Comparison of ENCODE assay signal across 2 cellular contexts in the genomic region with DNA sequence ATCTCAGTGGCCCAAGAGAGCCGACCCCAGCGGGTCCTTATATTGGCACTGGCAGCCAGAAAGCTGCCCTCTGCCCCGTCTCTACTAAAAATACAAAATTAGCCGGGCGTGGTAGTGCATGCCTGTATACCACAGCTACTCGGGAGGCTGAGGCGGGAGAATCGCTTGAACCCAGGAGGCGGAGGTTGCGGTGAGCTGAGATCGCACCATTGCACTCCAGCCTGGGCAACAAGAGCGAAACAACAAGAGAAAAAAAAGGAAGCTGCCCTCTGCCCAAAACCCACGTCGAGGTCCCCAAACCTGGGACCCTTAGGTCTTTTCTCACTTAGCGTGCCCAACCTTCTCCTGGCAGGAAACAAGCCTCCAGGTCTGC. TPM values are rescaled to one million over a fixed set of nuclear protein-coding genes. Genes with fewer than 3 reads are reported as not detected.
A peak's percentile ranks its signal among the peaks of the same experiment; 100 is the strongest.
DNase-seq lines count a peak whose midpoint lies in the region; ATAC-seq, FAIRE-seq and TF ChIP-seq lines count a peak whose summit lies in the region.
"Not testable (repeated sequence)": the region's sequence is repeated elsewhere in the genome, so short reads cannot be mapped to it uniquely, and the experiment has no call there.

No MANE protein-coding gene starts in this region.

- H3K9me1 ChIP-seq in K562 (ENCODE audit: control insufficient read depth, insufficient read depth, low read length): not testable (repeated sequence)

- H3K4me3 ChIP-seq in K562: peak overlapping the region; percentile 59

- peaks cover 27 to 29% of the 10 kb centered on the region in 2 experiments for H3K4me1 ChIP-seq in K562 (replicated peaks in 1 of 2; ENCODE audit: control insufficient read depth in 2 of 2, insufficient read depth in 2 of 2, low read length in 2 of 2)

- H3K27me3 ChIP-seq in K562 (ENCODE audit: control insufficient read depth in 2 of 2, insufficient read depth in 2 of 2, low read length in 2 of 2): not testable (repeated sequence)

- peak overlapping the region; percentile 86 for H3K4me2 ChIP-seq in K562 (ENCODE audit: insufficient read depth, low read length)

- POLR2A ChIA-PET in K562 (lab: Yijun Ruan, JAX): interaction anchor here (1.1 to 2.1 kb wide), 6 partner anchors 8 to 26 kb away, joined by 3 to 9 read pairs (median 7); no protein-coding TSS in a partner anchor

- peak overlapping the region; percentile 72 to 96 for H3K9ac ChIP-seq in K562 (ENCODE audit: insufficient read depth in 1 of 2, low read depth in 2 of 2, low read length in 2 of 2)

- H3K36me3 ChIP-seq in K562 (ENCODE audit: control insufficient read depth, insufficient read depth, low read length): peaks cover 48% of the 10 kb centered on the region

- not testable (repeated sequence) for DNase-seq in K562 (ENCODE audit: extremely low read depth in 1 of 4, low spot score in 3 of 4)
- DNase-seq in substantia nigra (lab: John Stamatoyannopoulos, UW): peak in 1 of 49 donors; percentile 7

- peak overlapping the region; percentile 96 for H2AFZ ChIP-seq in K562 (ENCODE audit: low read depth, low read length)

- not testable (repeated sequence) for H3K9me3 ChIP-seq in K562 (replicated peaks; ENCODE audit: control insufficient read depth, insufficient read depth, low read depth, low read length)

- TF ChIP-seq EP300 in K562 (IDR thresholded peaks at IDR 0.05; ENCODE audit: low read length): not testable (repeated sequence)

- in situ Hi-C loops in K562 (cut with MboI): not testable (repeated sequence)

- H3K27ac ChIP-seq in K562 (ENCODE audit: extremely low read depth, low read depth, low read length): not testable (repeated sequence)
- H3K27ac ChIP-seq in substantia nigra (ENCODE audit: low read depth, low read length, poor library complexity, severe bottlenecking): peak overlapping the region; percentile 87

- CTCF ChIA-PET in K562 (lab: Yijun Ruan, JAX; ENCODE audit: low intra/inter-chr PET ratio): not testable (repeated sequence)

- H3K79me2 ChIP-seq in K562 (ENCODE audit: control insufficient read depth, insufficient read depth, low read length): peaks cover 29% of the 10 kb centered on the region

- not testable (repeated sequence) for H4K20me1 ChIP-seq in K562 (replicated peaks; ENCODE audit: control insufficient read depth, insufficient read depth, low read length)

- ATAC-seq in K562: not testable (repeated sequence)

- WGBS in K562 (ENCODE audit: insufficient coverage, low coverage, missing lambda C conversion rate): 57% methylated on average over 15 of the region's 15 CpGs

- not testable (repeated sequence) for BruUV-seq in K562 (replicated peaks; lab: Mats Ljungman, UMichigan)

- TF ChIP-seq RAD21 in K562 (CRISPR knock-in tag; conservative IDR thresholded peaks at IDR 0.05 in 1 of 2, IDR thresholded peaks at IDR 0.05 in 1 of 2): not testable (repeated sequence)

- not testable (repeated sequence) for FAIRE-seq in K562 (lab: Jason Lieb, UNC)

- not testable (repeated sequence) for TF ChIP-seq POLR2A in K562 (conservative IDR thresholded peaks at IDR 0.05)

- intact Hi-C loops in K562 (cut with micrococcal nuclease): not testable (repeated sequence)

- not testable (repeated sequence) for TF ChIP-seq CTCF in K562 (IDR thresholded peaks at IDR 0.05 in 2 of 3, conservative IDR thresholded peaks at IDR 0.05 in 1 of 3; ENCODE audit: insufficient read depth in 2 of 3, low read depth in 1 of 3, low read length in 3 of 3)

RNA-seq across cellular contexts. Expression of a gene that starts 0.9 kb away (rescaled TPM):
- total RNA-seq in K562 (2011; cell fraction: chromatin; rRNA removed; ENCODE audit: low replicate concordance): 133 and 253 TPM in 2 replicates
- 236 and 238 TPM in 2 replicates for total RNA-seq in K562 (2011; cell fraction: nucleolus; rRNA removed)
- total RNA-seq in K562 (2011; cell fraction: nucleoplasm; rRNA removed): 199 TPM in 2 replicates
- total RNA-seq in K562 (2014; rRNA removed) (233 TPM in 2 replicates), K562 (2014; rRNA removed; fragmentation: Illumina TruSeq; extraction: Trizol) (126 and 155 TPM in 2 replicates), K562 (2015; rRNA removed; fragmentation: Illumina TruSeq; extraction: Trizol) (178 and 183 TPM in 2 replicates), K562 (2021) (169 and 186 TPM in 2 replicates)
- polyA plus RNA-seq in K562 (2011; rRNA removed) (189 and 198 TPM in 2 replicates), K562 (2014; fragmentation: Illumina TruSeq; extraction: Trizol) (265 and 322 TPM in 2 replicates), K562 (2014; fragmentation: Nextera tagmentation; extraction: Ambion mirVana) (100 to 1,000 TPM; 392 to 441 TPM), K562 (2014; rRNA removed) (381 and 422 TPM in 2 replicates)
- polyA plus RNA-seq in K562 (2011; cell fraction: cytosol; rRNA removed): 214 and 232 TPM in 2 replicates
- 383 and 452 TPM in 2 replicates for polyA plus RNA-seq in K562 (2011; cell fraction: nucleus; rRNA removed)
- polyA plus RNA-seq in K562 (2012): 231 and 267 TPM in 2 replicates
- polyA minus RNA-seq in K562 (2011; rRNA and poly(A)+ RNA removed): 86.7 and 96.7 TPM in 2 replicates
- 67.2 and 68.9 TPM in 2 replicates for polyA minus RNA-seq in K562 (2011; cell fraction: cytosol; rRNA and poly(A)+ RNA removed)
- polyA minus RNA-seq in K562 (2011; cell fraction: nucleus; rRNA and poly(A)+ RNA removed): 53.6 and 82.6 TPM in 2 replicates

RNA-seq across cellular contexts. Expression of a gene that starts 20.6 kb away (rescaled TPM):
- 0.39 and 0.83 TPM in 2 replicates for total RNA-seq in K562 (2011; cell fraction: chromatin; rRNA removed; ENCODE audit: low replicate concordance)
- total RNA-seq in K562 (2011; cell fraction: nucleolus; rRNA removed): 0.33 and 1.1 TPM in 2 replicates
- 0.99 and 1.8 TPM in 2 replicates for total RNA-seq in K562 (2011; cell fraction: nucleoplasm; rRNA removed)
- total RNA-seq in K562 (2014; rRNA removed): 0.27 and 0.78 TPM in 2 replicates
- total RNA-seq in K562 (2014; rRNA removed; fragmentation: Illumina TruSeq; extraction: Trizol): 0.87 and 1.1 TPM in 2 replicates
- total RNA-seq in K562 (2015; rRNA removed; fragmentation: Illumina TruSeq; extraction: Trizol): 0.29 and 0.75 TPM in 2 replicates
- total RNA-seq in K562 (2021): 0.81 and 1.5 TPM in 2 replicates
- polyA plus RNA-seq in K562 (2011; rRNA removed): 0.20 and 0.31 TPM in 2 replicates
- 0.09 and 0.16 TPM in 2 replicates for polyA plus RNA-seq in K562 (2011; cell fraction: cytosol; rRNA removed)
- polyA plus RNA-seq in K562 (2011; cell fraction: nucleus; rRNA removed): 0.48 and 0.53 TPM in 2 replicates
- polyA plus RNA-seq in K562 (2012): 0.91 and 1.2 TPM in 2 replicates
- polyA plus RNA-seq in K562 (2014; fragmentation: Illumina TruSeq; extraction: Trizol): 1.2 and 1.8 TPM in 2 replicates
- 1 to 10 TPM in 1 of 2 experiments, under 1 TPM in 1; 0.79 to 1.1 TPM for polyA plus RNA-seq in K562 (2014; fragmentation: Nextera tagmentation; extraction: Ambion mirVana)
- polyA plus RNA-seq in K562 (2014; rRNA removed): 0.44 and 2.0 TPM in 2 replicates
- polyA minus RNA-seq in K562 (2011; rRNA and poly(A)+ RNA removed): 0.11 and 0.15 TPM in 2 replicates
- not detected in 2 replicates for polyA minus RNA-seq in K562 (2011; cell fraction: cytosol; rRNA and poly(A)+ RNA removed)
- polyA minus RNA-seq in K562 (2011; cell fraction: nucleus; rRNA and poly(A)+ RNA removed): 0.13 and 0.56 TPM in 2 replicates

RNA-seq across cellular contexts. Expression of a gene that starts 24.0 kb away (rescaled TPM):
- 125 and 133 TPM in 2 replicates for total RNA-seq in K562 (2011; cell fraction: chromatin; rRNA removed; ENCODE audit: low replicate concordance)
- 50.5 and 53.8 TPM in 2 replicates for total RNA-seq in K562 (2011; cell fraction: nucleolus; rRNA removed)
- 91.9 and 132 TPM in 2 replicates for total RNA-seq in K562 (2011; cell fraction: nucleoplasm; rRNA removed)
- total RNA-seq in K562 (2014; rRNA removed) (21.7 and 29.5 TPM in 2 replicates), K562 (2014; rRNA removed; fragmentation: Illumina TruSeq; extraction: Trizol) (22.7 and 23.0 TPM in 2 replicates), K562 (2015; rRNA removed; fragmentation: Illumina TruSeq; extraction: Trizol) (24.1 and 25.8 TPM in 2 replicates), K562 (2021) (64.8 and 64.9 TPM in 2 replicates)
- polyA plus RNA-seq in K562 (2011; rRNA removed) (29.9 and 43.5 TPM in 2 replicates), K562 (2014; fragmentation: Illumina TruSeq; extraction: Trizol) (36.7 and 44.5 TPM in 2 replicates), K562 (2014; fragmentation: Nextera tagmentation; extraction: Ambion mirVana) (10 to 100 TPM; 20.6 to 22.3 TPM), K562 (2014; rRNA removed) (18.8 and 22.2 TPM in 2 replicates)
- polyA plus RNA-seq in K562 (2011; cell fraction: cytosol; rRNA removed): 26.0 and 41.6 TPM in 2 replicates
- 72.1 and 80.4 TPM in 2 replicates for polyA plus RNA-seq in K562 (2011; cell fraction: nucleus; rRNA removed)
- polyA plus RNA-seq in K562 (2012): 20.6 and 22.6 TPM in 2 replicates
- 99.3 and 105 TPM in 2 replicates for polyA minus RNA-seq in K562 (2011; rRNA and poly(A)+ RNA removed)
- 63.1 and 80.5 TPM in 2 replicates for polyA minus RNA-seq in K562 (2011; cell fraction: cytosol; rRNA and poly(A)+ RNA removed)
- polyA minus RNA-seq in K562 (2011; cell fraction: nucleus; rRNA and poly(A)+ RNA removed): 38.5 and 59.5 TPM in 2 replicates

RNA-seq across cellular contexts. Expression of a gene that starts 42.3 kb away (rescaled TPM):
- total RNA-seq in K562 (2011; cell fraction: chromatin; rRNA removed; ENCODE audit: low replicate concordance): not detected in 2 replicates
- not detected in 2 replicates for total RNA-seq in K562 (2011; cell fraction: nucleolus; rRNA removed)
- not detected in 2 replicates for total RNA-seq in K562 (2011; cell fraction: nucleoplasm; rRNA removed)
- total RNA-seq in K562 (2014; rRNA removed) (not detected in 2 replicates), K562 (2014; rRNA removed; fragmentation: Illumina TruSeq; extraction: Trizol) (not detected in 2 replicates), K562 (2015; rRNA removed; fragmentation: Illumina TruSeq; extraction: Trizol) (not detected in 2 replicates), K562 (2021) (not detected in 2 replicates)
- polyA plus RNA-seq in K562 (2011; rRNA removed) (not detected in 2 replicates), K562 (2014; fragmentation: Illumina TruSeq; extraction: Trizol) (not detected in 2 replicates), K562 (2014; fragmentation: Nextera tagmentation; extraction: Ambion mirVana) (not detected), K562 (2014; rRNA removed) (not detected in 2 replicates)
- polyA plus RNA-seq in K562 (2011; cell fraction: cytosol; rRNA removed): not detected in 2 replicates
- not detected in 2 replicates for polyA plus RNA-seq in K562 (2011; cell fraction: nucleus; rRNA removed)
- polyA plus RNA-seq in K562 (2012): not detected in 2 replicates
- polyA minus RNA-seq in K562 (2011; rRNA and poly(A)+ RNA removed): not detected in 2 replicates
- polyA minus RNA-seq in K562 (2011; cell fraction: cytosol; rRNA and poly(A)+ RNA removed): not detected in 2 replicates
- not detected in 2 replicates for polyA minus RNA-seq in K562 (2011; cell fraction: nucleus; rRNA and poly(A)+ RNA removed)

RNA-seq across cellular contexts. Expression of a gene that starts 51.7 kb away (rescaled TPM):
- not detected in 2 replicates for total RNA-seq in K562 (2011; cell fraction: chromatin; rRNA removed; ENCODE audit: low replicate concordance)
- total RNA-seq in K562 (2011; cell fraction: nucleolus; rRNA removed): not detected in 2 replicates
- not detected in 2 replicates for total RNA-seq in K562 (2011; cell fraction: nucleoplasm; rRNA removed)
- total RNA-seq in K562 (2014; rRNA removed) (not detected in 2 replicates), K562 (2014; rRNA removed; fragmentation: Illumina TruSeq; extraction: Trizol) (0.11 TPM in 1 of 2 replicates, not detected in the other), K562 (2015; rRNA removed; fragmentation: Illumina TruSeq; extraction: Trizol) (0.04 TPM in 1 of 2 replicates, not detected in the other), K562 (2021) (not detected in 2 replicates)
- polyA plus RNA-seq in K562 (2011; rRNA removed) (0.04 TPM in 1 of 2 replicates, not detected in the other), K562 (2014; fragmentation: Illumina TruSeq; extraction: Trizol) (not detected in 2 replicates), K562 (2014; fragmentation: Nextera tagmentation; extraction: Ambion mirVana) (under 1 TPM in 1 of 2 experiments, not detected in 1; 0.07 TPM), K562 (2014; rRNA removed) (0.01 and 0.09 TPM in 2 replicates)
- polyA plus RNA-seq in K562 (2011; cell fraction: cytosol; rRNA removed): 0.24 TPM in 1 of 2 replicates, not detected in the other
- polyA plus RNA-seq in K562 (2011; cell fraction: nucleus; rRNA removed): not detected in 2 replicates
- 0.04 and 0.32 TPM in 2 replicates for polyA plus RNA-seq in K562 (2012)
- not detected in 2 replicates for polyA minus RNA-seq in K562 (2011; rRNA and poly(A)+ RNA removed)
- not detected in 2 replicates for polyA minus RNA-seq in K562 (2011; cell fraction: cytosol; rRNA and poly(A)+ RNA removed)
- 0.13 TPM in 1 of 2 replicates, not detected in the other for polyA minus RNA-seq in K562 (2011; cell fraction: nucleus; rRNA and poly(A)+ RNA removed)
